Comparison of ENCODE assay signal across 8 cellular contexts in the genomic region with DNA sequence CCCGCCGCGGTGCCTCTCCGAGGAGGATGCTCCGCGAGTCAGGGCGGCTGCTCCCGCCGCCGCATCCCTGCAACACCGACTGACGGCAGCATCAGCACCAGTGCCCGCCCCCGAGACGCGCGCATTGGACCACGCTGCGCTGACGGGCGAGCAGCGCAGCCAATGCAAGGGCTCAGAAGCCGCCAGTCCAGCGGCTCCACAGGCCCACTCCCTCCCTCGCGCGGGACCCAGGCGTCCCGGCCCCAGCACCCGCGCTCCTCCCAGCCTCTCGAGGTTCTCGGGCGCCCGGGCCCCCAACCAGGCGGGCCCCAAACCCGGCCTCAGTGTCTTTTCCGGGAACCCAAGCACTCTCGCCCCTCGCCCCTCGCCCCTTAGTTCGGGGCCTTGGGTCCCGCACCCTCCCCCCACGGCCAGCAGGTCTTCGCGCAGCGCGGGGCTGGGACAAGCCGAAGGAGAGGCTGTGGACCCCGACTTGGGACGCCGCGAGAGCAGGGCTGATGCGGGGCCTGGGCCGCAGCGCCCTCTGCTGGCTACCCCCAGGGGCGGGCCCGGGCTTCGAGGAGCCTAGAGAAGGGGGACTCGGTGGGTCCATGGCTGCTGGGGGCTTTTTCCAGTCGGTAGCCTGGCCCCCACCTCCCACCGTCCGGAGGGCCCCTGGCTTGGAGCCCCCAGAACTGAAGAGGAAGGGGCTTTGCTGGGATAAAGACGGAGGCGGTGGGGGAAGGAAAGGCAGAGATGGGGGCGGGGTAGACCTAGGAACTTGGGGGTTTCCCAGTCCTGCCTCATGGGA. TPM values are rescaled to one million over a fixed set of nuclear protein-coding genes. Genes with fewer than 3 reads are reported as not detected.
A peak's percentile ranks its signal among the peaks of the same experiment; 100 is the strongest.
DNase-seq lines count a peak whose midpoint lies in the region; ATAC-seq and TF ChIP-seq lines count a peak whose summit lies in the region.

A gene (minus strand): TSS at position 81 of the 790 bp plus-strand sequence. CDS start 9,498 bp downstream, outside the sequence.

- H3K27me3 ChIP-seq in brain microvascular endothelial cell (replicated peaks) (peaks cover 17% of the 10 kb centered on the region), skeletal muscle tissue (ENCODE audit: control insufficient read depth in 3 of 3, insufficient read depth in 3 of 3, low read length in 3 of 3) (peaks cover 31 to 39% (median 36%) of the 10 kb centered on the region in 3 donors)

- TF ChIP-seq CTCF in GM12872 (IDR thresholded peaks at IDR 0.05; ENCODE audit: insufficient read depth, low read depth, low read length): peak; percentile 93
- TF ChIP-seq CTCF in brain microvascular endothelial cell (IDR thresholded peaks at IDR 0.05; ENCODE audit: low read depth, low read length, missing control alignments): peak; percentile 90

- H3K36me3 ChIP-seq in brain microvascular endothelial cell (replicated peaks) (no peaks in the 10 kb centered on the region), skeletal muscle tissue (ENCODE audit: control insufficient read depth in 3 of 3, insufficient read depth in 3 of 3, low read length in 3 of 3) (no peaks in the 10 kb centered on the region)

- in situ Hi-C loops in brain microvascular endothelial cell (cut with HindIII; ENCODE audit: low pct_ligation_motif_present, low sequenced_read_pairs): no loop called here

- H3K27ac ChIP-seq in brain microvascular endothelial cell (peak within 1 kb of the TSS; percentile 18), skeletal muscle tissue (ENCODE audit: low read depth, low read length) (no peak within 1 kb of the TSS)

- peak within 1 kb of the TSS; percentile 57 for H3K4me3 ChIP-seq in brain microvascular endothelial cell (ENCODE audit: low read depth, low read length)
- peak within 1 kb of the TSS; percentile 86 for H3K4me3 ChIP-seq in iPS-18c (ENCODE audit: insufficient read depth, low read depth, low read length)
- H3K4me3 ChIP-seq in skeletal muscle tissue (ENCODE audit: low read length in 3 of 3): peak within 1 kb of the TSS; percentile 7 to 73 (median 61)

- peaks cover 0 to 5% (median 4%) of the 10 kb centered on the region in 3 donors for H3K4me1 ChIP-seq in skeletal muscle tissue (ENCODE audit: control insufficient read depth in 3 of 3, insufficient read depth in 3 of 3, low read length in 3 of 3)

- H3K9me3 ChIP-seq in iPS-18c (ENCODE audit: control insufficient read depth, insufficient read depth, low read length): no peaks in the 10 kb centered on the region
- no peaks in the 10 kb centered on the region for H3K9me3 ChIP-seq in skeletal muscle tissue (ENCODE audit: control insufficient read depth in 3 of 3, low read length in 3 of 3)

- ATAC-seq in HG02840 (IDR thresholded peaks at IDR 0.05; ENCODE audit: low FRiP score, unreplicated experiment) (peak; percentile 79), GM18858 (IDR thresholded peaks at IDR 0.05; ENCODE audit: unreplicated experiment) (no peak)

- peak within 1 kb of the TSS; percentile 10 to 62 (median 45) for H3K9ac ChIP-seq in skeletal muscle tissue (ENCODE audit: low read depth in 1 of 3, low read length in 3 of 3)

- DNase-seq in NCI-H2029 (lab: John Stamatoyannopoulos, UW) (peak; percentile 60), UCSD-AML1 (lab: John Stamatoyannopoulos, UW; ENCODE audit: unreplicated experiment) (peak; percentile 82), brain microvascular endothelial cell (peak; percentile 61)

RNA-seq across cellular contexts. Expression of the gene that starts here (rescaled TPM):
- 9.4 TPM for total RNA-seq in skeletal muscle tissue
